In genomic region chr12:77615331-77615730, GRCh38 we compare ENCODE assay signal across 2 cellular contexts.
TF ChIP-seq lines count a peak whose summit lies in the region.

No MANE protein-coding gene starts in this region.

TF ChIP-seq in GM23338, 12 proteins besides CTCF, POLR2A, EP300 and RAD21 (continued from another document):
- TF ChIP-seq REST (IDR thresholded peaks at IDR 0.05; ENCODE audit: unreplicated experiment) (no peak), ZNF462 (CRISPR knock-in tag; IDR thresholded peaks at IDR 0.05) (no peak), NANOG (IDR thresholded peaks at IDR 0.05; ENCODE audit: borderline replicate concordance) (no peak), EZH2phosphoT487 (IDR thresholded peaks at IDR 0.05; ENCODE audit: unreplicated experiment) (no peak), CREB1 (CRISPR knock-in tag; IDR thresholded peaks at IDR 0.05; ENCODE audit: low read depth) (no peak), ZNF331 (CRISPR knock-in tag; IDR thresholded peaks at IDR 0.05; ENCODE audit: low read depth) (no peak)

TF ChIP-seq in GM12878, 131 proteins besides CTCF, POLR2A, EP300 and RAD21 (continued from another document):
- TF ChIP-seq HSF1 (IDR thresholded peaks at IDR 0.05; ENCODE audit: low read depth, low read length), result no peak
- TF ChIP-seq CBX3 (IDR thresholded peaks at IDR 0.05; ENCODE audit: borderline replicate concordance, low read depth), result no peak
- no peak for TF ChIP-seq RCOR1 (conservative IDR thresholded peaks at IDR 0.05; ENCODE audit: low read depth, low read length)
- TF ChIP-seq ZNF592 (IDR thresholded peaks at IDR 0.05), result no peak
- no peak for TF ChIP-seq IRF4 (IDR thresholded peaks at IDR 0.05; ENCODE audit: low read depth, low read length)
- no peak for TF ChIP-seq NFXL1 (IDR thresholded peaks at IDR 0.05; ENCODE audit: borderline replicate concordance)
- no peak for TF ChIP-seq JUND (IDR thresholded peaks at IDR 0.05; ENCODE audit: low read depth, low read length)
- no peak for TF ChIP-seq ZNF274 (IDR thresholded peaks at IDR 0.05; ENCODE audit: insufficient read depth, insufficient read length)
- TF ChIP-seq PAX8 (IDR thresholded peaks at IDR 0.05), result no peak
- TF ChIP-seq SMAD5 (IDR thresholded peaks at IDR 0.05; ENCODE audit: low read depth), result no peak
- no peak for TF ChIP-seq KAT2A (conservative IDR thresholded peaks at IDR 0.05; ENCODE audit: control insufficient read depth, low read depth, low read length)
- no peak for TF ChIP-seq SMAD1 (IDR thresholded peaks at IDR 0.05; ENCODE audit: low read depth, partially characterized antibody)
- no peak for TF ChIP-seq TCF3 (IDR thresholded peaks at IDR 0.05; ENCODE audit: borderline replicate concordance, insufficient read depth, low read depth, low read length)
